23 cellular contexts compared by ENCODE assay signal in genomic region chrX:145729635-145730034, GRCh38.
A peak's percentile ranks its signal among the peaks of the same experiment; 100 is the strongest.
DNase-seq lines count a peak whose midpoint lies in the region; ATAC-seq, FAIRE-seq and TF ChIP-seq lines count a peak whose summit lies in the region.
"Had no signal": no experiment of that assay in that cellular context is flagged by ENCODE, and none has a peak within 500 bp of the region (broad histone marks: within the 10 kb centered on the region; RNA-seq: fewer than 3 reads in every experiment).

No MANE protein-coding gene starts in this region.

- TF ChIP-seq CTCF in astrocyte of the spinal cord (IDR thresholded peaks at IDR 0.05; ENCODE audit: low read depth, low read length), result no peak

- H3K9me3 ChIP-seq in right cardiac atrium (ENCODE audit: control insufficient read depth, low read length), result no peaks in the 10 kb centered on the region
- H3K9me3 ChIP-seq: gastroesophageal sphincter, left lung, testis had no signal

- no peak for TF ChIP-seq POLR2A in GM12892 (IDR thresholded peaks at IDR 0.05; ENCODE audit: low read depth, low read length)

- H3K4me3 ChIP-seq in astrocyte of the spinal cord (ENCODE audit: low read depth, low read length) (no peak overlapping the region), right cardiac atrium (ENCODE audit: low read length) (no peak overlapping the region)
- H3K4me3 ChIP-seq: gastroesophageal sphincter, left lung, mucosa of descending colon, testis had no signal

- DNase-seq in HT1080 (ENCODE audit: low read depth) (peak; percentile 81), astrocyte of the spinal cord (ENCODE audit: low read depth, low spot score) (peak; percentile 72), globus pallidus (ENCODE audit: low spot score) (peak; percentile 80), putamen (ENCODE audit: low spot score) (peak; percentile 67), GM12892 (ENCODE audit: insufficient read length) (no peak), NCI-H226 (no peak), right cardiac atrium (no peak)
- no peak for DNase-seq in stimulated activated CD4-positive, alpha-beta T cell treated with anti-CD3 and anti-CD28 coated beads, Interleukin-15, amount 100 ng/mL, for 24 hours
- DNase-seq: activated naive CD4-positive, alpha-beta T cell; activated T-cell treated with anti-CD3 and anti-CD28 coated beads for 4 hours; aorta; CD8-positive, alpha-beta memory T cell; left lung; mucosa of descending colon; NCI-H2107; NCI-H524 treated with DMSO at 0.1 percent for 48 hours; retina; SHP77; testis had no signal

- no peaks in the 10 kb centered on the region for H3K27me3 ChIP-seq in right cardiac atrium (ENCODE audit: control insufficient read depth, insufficient read depth)
- H3K27me3 ChIP-seq: gastroesophageal sphincter, left lung, testis had no signal

- 45% methylated on average over 6 of the region's 6 CpGs for WGBS in right cardiac atrium

- FAIRE-seq in GM12892 (lab: Jason Lieb, UNC), result no peak
- FAIRE-seq: colon, endometrium had no signal

- in situ Hi-C loops in astrocyte of the spinal cord (cut with HindIII; ENCODE audit: low sequenced_read_pairs), result no loop called here

- H3K4me1 ChIP-seq in right cardiac atrium (ENCODE audit: control insufficient read depth, insufficient read depth, low read length), result no peaks in the 10 kb centered on the region
- H3K4me1 ChIP-seq: gastroesophageal sphincter, left lung, testis had no signal

- H3K27ac ChIP-seq in right cardiac atrium (ENCODE audit: low read length), result no peak overlapping the region
- H3K27ac ChIP-seq: gastroesophageal sphincter, KMS-11, left lung, testis had no signal

- no peak for ATAC-seq in right cardiac atrium
- ATAC-seq: gastroesophageal sphincter, left lung, mucosa of descending colon had no signal

- intact Hi-C loops in right cardiac atrium (cut with DNase I), result no loop called here

Comparison
In these comparisons a context has a peak if more than half of its experiments do, and no peak if none do; other contexts are left out.
1. DNase-seq: peak in HT1080 (single experiment), astrocyte of the spinal cord (single experiment), globus pallidus (single experiment) and putamen (single experiment); none in GM12892 (single experiment), NCI-H226 (single experiment), stimulated activated CD4-positive, alpha-beta T cell treated with anti-CD3 and anti-CD28 coated beads, Interleukin-15, amount 100 ng/mL, for 24 hours (single experiment) and right cardiac atrium (0 of 3).